ENCODE assay signal across 14 cellular contexts in genomic region chr9:20271107-20271506, GRCh38.
DNase-seq lines count a peak whose midpoint lies in the region; ATAC-seq and TF ChIP-seq lines count a peak whose summit lies in the region.
"Had no signal": no experiment of that assay in that cellular context is flagged by ENCODE, and none has a peak within 500 bp of the region (broad histone marks: within the 10 kb centered on the region; RNA-seq: fewer than 3 reads in every experiment).

No MANE protein-coding gene starts in this region.

- H3K27ac ChIP-seq in CD4-positive, CD25-positive, alpha-beta regulatory T cell (ENCODE audit: insufficient read depth, low read length, poor library complexity, severe bottlenecking): no peak overlapping the region
- H3K27ac ChIP-seq in hepatocyte (no peak overlapping the region), spleen (no peak overlapping the region)

- H3K4me3 Mint-ChIP-seq in CD4-positive, CD25-positive, alpha-beta regulatory T cell: no peak overlapping the region
- H3K4me3 Mint-ChIP-seq: stimulated activated naive B cell treated with anti-CD40 and anti-IgM and Interleukin-4, amounts not matched to agents 10 μg/mL and 1 μg/mL and 100 μg/mL, for 72 hours had no signal

- DNase-seq in CD4-positive, CD25-positive, alpha-beta regulatory T cell: peak in 2 of 3 donors; percentile 22 to 62
- DNase-seq in NCI-H2227 treated with DMSO at 0.1 percent for 48 hours (lab: John Stamatoyannopoulos, UW): peak; percentile 37
- no peak for DNase-seq in hepatocyte (ENCODE audit: low spot score)
- DNase-seq in spleen: no peak
- DNase-seq in RPMI8226: no peak
- DNase-seq in Right ventricle myocardium inferior (ENCODE audit: missing footprints): no peak
- DNase-seq: activated CD4-positive, alpha-beta T cell treated with anti-CD3 and anti-CD28 coated beads for 4 hours; BE2C; NCI-H1105 treated with DMSO at 0.1 percent for 48 hours; posterior cingulate gyrus; stimulated activated naive B cell treated with anti-CD40 and anti-IgM and Interleukin-4, amounts not matched to agents 10 μg/mL and 1 μg/mL and 100 μg/mL, for 72 hours; trophoblast cell had no signal

- no peaks in the 10 kb centered on the region for H3K27me3 ChIP-seq in CD4-positive, CD25-positive, alpha-beta regulatory T cell (ENCODE audit: control insufficient read depth, insufficient read depth, low read length)
- H3K27me3 ChIP-seq in hepatocyte: no peaks in the 10 kb centered on the region
- peaks cover 0 to 3% (median 0%) of the 10 kb centered on the region in 7 donors for H3K27me3 ChIP-seq in spleen (replicated peaks in 1 of 7)
- H3K27me3 ChIP-seq: BE2C had no signal

- H2AFZ ChIP-seq in hepatocyte: no peak overlapping the region

- intact Hi-C loops in spleen (cut with DNase I; ENCODE audit: low total_unique reads) (no loop called here), Right ventricle myocardium inferior (cut with DNase I) (no loop called here)

- no peak overlapping the region for H3K4me2 ChIP-seq in hepatocyte

- no peaks in the 10 kb centered on the region for H3K79me2 ChIP-seq in hepatocyte

- no peaks in the 10 kb centered on the region for H3K9me2 ChIP-seq in hepatocyte (replicated peaks; ENCODE audit: insufficient read depth)

- H3K27me3 Mint-ChIP-seq in CD4-positive, CD25-positive, alpha-beta regulatory T cell: no peaks in the 10 kb centered on the region

- H3K36me3 Mint-ChIP-seq in CD4-positive, CD25-positive, alpha-beta regulatory T cell: peaks cover 6% of the 10 kb centered on the region

- H3K27ac Mint-ChIP-seq in CD4-positive, CD25-positive, alpha-beta regulatory T cell: peak overlapping the region in 2 of 3 donors; percentile 8 to 93
- H3K27ac Mint-ChIP-seq: stimulated activated naive B cell treated with anti-CD40 and anti-IgM and Interleukin-4, amounts not matched to agents 10 μg/mL and 1 μg/mL and 100 μg/mL, for 72 hours had no signal

- H3K4me3 ChIP-seq in CD4-positive, CD25-positive, alpha-beta regulatory T cell (ENCODE audit: low read depth, low read length): no peak overlapping the region
- H3K4me3 ChIP-seq in hepatocyte (no peak overlapping the region), spleen (no peak overlapping the region)

- H4K20me1 ChIP-seq in hepatocyte (ENCODE audit: insufficient read depth, poor library complexity, severe bottlenecking): no peaks in the 10 kb centered on the region

- TF ChIP-seq CTCF in hepatocyte (IDR thresholded peaks at IDR 0.05; ENCODE audit: poor library complexity): peak; percentile 8
- no peak for TF ChIP-seq CTCF in spleen (IDR thresholded peaks at IDR 0.05 in 8 of 11, conservative IDR thresholded peaks at IDR 0.05 in 3 of 11)

- H3K4me1 ChIP-seq in CD4-positive, CD25-positive, alpha-beta regulatory T cell (ENCODE audit: control insufficient read depth, insufficient read depth, low read length, poor library complexity, severe bottlenecking): no peaks in the 10 kb centered on the region
- no peaks in the 10 kb centered on the region for H3K4me1 ChIP-seq in hepatocyte (ENCODE audit: insufficient read depth)
- H3K4me1 ChIP-seq in spleen: no peaks in the 10 kb centered on the region
- H3K4me1 ChIP-seq: BE2C had no signal

- H3K9me3 Mint-ChIP-seq in CD4-positive, CD25-positive, alpha-beta regulatory T cell: peaks cover 0 to 12% (median 3%) of the 10 kb centered on the region in 7 donors

- no peaks in the 10 kb centered on the region for H3K36me3 ChIP-seq in CD4-positive, CD25-positive, alpha-beta regulatory T cell (ENCODE audit: control insufficient read depth, insufficient read depth, low read length)
- H3K36me3 ChIP-seq in hepatocyte (replicated peaks; ENCODE audit: insufficient read depth, low read depth) (no peaks in the 10 kb centered on the region), spleen (no peaks in the 10 kb centered on the region)
- H3K36me3 ChIP-seq: BE2C had no signal

- no peak for TF ChIP-seq POLR2A in spleen (IDR thresholded peaks at IDR 0.05)

- WGBS in hepatocyte (ENCODE audit: low lambda C conversion rate, missing lambda C conversion rate): 20% methylated on average over 1 of the region's 1 CpG
- WGBS in spleen, 5 donors: 60 to 79% (median 67%) methylated on average over 1 of the region's 1 CpG

- peaks cover 0 to 3% of the 10 kb centered on the region in 2 experiments for H3K9me3 ChIP-seq in CD4-positive, CD25-positive, alpha-beta regulatory T cell (ENCODE audit: control insufficient read depth in 2 of 2, low read length in 2 of 2)
- H3K9me3 ChIP-seq in hepatocyte (ENCODE audit: low read depth) (no peaks in the 10 kb centered on the region), spleen (peaks cover 0 to 6% (median 1%) of the 10 kb centered on the region in 8 donors)
- H3K9me3 ChIP-seq: BE2C had no signal

- peaks cover 0 to 24% (median 17%) of the 10 kb centered on the region in 4 donors for H3K4me1 Mint-ChIP-seq in CD4-positive, CD25-positive, alpha-beta regulatory T cell

- ATAC-seq in CD4-positive, CD25-positive, alpha-beta regulatory T cell (ENCODE audit: low read depth in 2 of 2): peak; percentile 77 to 78
- ATAC-seq in GM18870 (IDR thresholded peaks at IDR 0.05; ENCODE audit: unreplicated experiment) (peak; percentile 57), GM19324 (IDR thresholded peaks at IDR 0.05; ENCODE audit: low FRiP score, unreplicated experiment) (no peak), Right ventricle myocardium inferior (no peak)
- ATAC-seq: stimulated activated naive B cell treated with anti-CD40 and anti-IgM and Interleukin-4, amounts not matched to agents 10 μg/mL and 1 μg/mL and 100 μg/mL, for 72 hours had no signal

Comparison
In these comparisons a context has a peak if more than half of its experiments do, and no peak if none do; other contexts are left out.
1. ATAC-seq: peak in CD4-positive, CD25-positive, alpha-beta regulatory T cell (2 of 2) and GM18870 (single experiment); none in GM19324 (single experiment) and Right ventricle myocardium inferior (single experiment).
2. DNase-seq: peak in CD4-positive, CD25-positive, alpha-beta regulatory T cell (2 of 3) and NCI-H2227 treated with DMSO at 0.1 percent for 48 hours (single experiment); none in hepatocyte (single experiment), spleen (single experiment), RPMI8226 (single experiment) and Right ventricle myocardium inferior (single experiment).